26 cellular contexts compared by ENCODE assay signal in the genomic region with DNA sequence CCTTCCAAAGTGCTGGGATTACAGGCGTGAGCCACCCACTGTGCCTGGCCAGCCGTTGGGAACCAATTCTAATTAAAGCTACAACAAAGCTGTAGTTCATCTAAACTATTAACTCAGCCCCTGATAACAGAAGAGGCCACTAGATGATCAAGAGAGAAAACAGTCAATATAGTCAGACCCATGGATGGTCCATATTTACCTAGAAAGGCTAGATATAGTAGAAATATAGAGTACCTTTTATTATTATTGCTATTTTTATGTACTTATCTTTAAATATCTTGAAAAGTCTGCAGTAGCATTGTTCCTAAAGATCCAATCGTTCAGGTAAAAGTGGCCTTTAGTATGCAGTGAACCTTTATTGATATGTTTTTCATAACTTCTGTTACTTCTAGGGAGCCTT.
"Had no signal": no experiment of that assay in that cellular context is flagged by ENCODE, and none has a peak within 500 bp of the region (broad histone marks: within the 10 kb centered on the region; RNA-seq: fewer than 3 reads in every experiment).

No MANE protein-coding gene starts in this region.

- H3K4me3 Mint-ChIP-seq: dendritic cell treated with granulocyte-macrophage colony-stimulating factor and Interleukin-4, amounts not matched to agents 40 ng/mL and 50 ng/mL, for 4 days; immature natural killer cell; natural killer cell had no signal

- FAIRE-seq: frontal cortex had no signal

- H3K36me3 ChIP-seq: ovary had no signal

- H3K4me3 ChIP-seq: colonic mucosa, left ventricle myocardium inferior, lower lobe of right lung, ovary, psoas muscle, smooth muscle cell, stomach, thyroid gland, vagina had no signal

- DNase-seq: colonic mucosa; effector CD8-positive, alpha-beta T cell; hypothalamus; immature natural killer cell; islet precursor cell; kidney glomerular epithelial cell; left colon; left ventricle myocardium inferior; lower lobe of right lung; natural killer cell; occipital lobe; ovary; psoas muscle; right cardiac atrium; stimulated activated CD4-positive, alpha-beta T cell treated with anti-CD3 and anti-CD28 coated beads, Interleukin-12 subunit alpha, Interleukin-12 subunit beta, amount 100 ng/mL, for 4 hours; stimulated activated CD4-positive, alpha-beta T cell treated with anti-CD3 and anti-CD28 coated beads, Interleukin-1b, Interleukin-23, amount 100 ng/mL, for 48 hours; stimulated activated CD4-positive, alpha-beta T cell treated with anti-CD3 and anti-CD28 coated beads, Interleukin-4, amount 100 ng/mL, for 1 hour; stimulated activated CD8-positive, alpha-beta memory T cell treated with anti-CD3 and anti-CD28 coated beads, Interleukin-4, amount 100 ng/mL, for 48 hours; stimulated activated naive CD4-positive, alpha-beta T cell treated with Interleukin-2 at 50 U/mL for 16 hours; stomach; thyroid gland; trophoblast cell had no signal

- H3K27me3 Mint-ChIP-seq: dendritic cell treated with granulocyte-macrophage colony-stimulating factor and Interleukin-4, amounts not matched to agents 40 ng/mL and 50 ng/mL, for 4 days had no signal

- H3K4me1 ChIP-seq: colonic mucosa, left ventricle myocardium inferior, lower lobe of right lung, psoas muscle, stomach, thyroid gland, vagina had no signal

- H3K27ac ChIP-seq: colonic mucosa, left ventricle myocardium inferior, lower lobe of right lung, ovary, psoas muscle, stomach, thyroid gland, vagina had no signal

- H3K9me3 ChIP-seq: colonic mucosa, psoas muscle, thyroid gland had no signal

- ATAC-seq: left colon, lower lobe of right lung, natural killer cell, psoas muscle, right cardiac atrium had no signal

- H3K4me2 ChIP-seq: smooth muscle cell had no signal

- H3K27ac Mint-ChIP-seq: dendritic cell treated with granulocyte-macrophage colony-stimulating factor and Interleukin-4, amounts not matched to agents 40 ng/mL and 50 ng/mL, for 4 days had no signal

- H3K27me3 ChIP-seq: colonic mucosa, ovary, stomach, thyroid gland, vagina had no signal
